ENCODE assay signal across 5 cellular contexts in genomic region chr7:115101199-115101598, GRCh38.
"Had no signal": no experiment of that assay in that cellular context is flagged by ENCODE, and none has a peak within 500 bp of the region (broad histone marks: within the 10 kb centered on the region; RNA-seq: fewer than 3 reads in every experiment).

No MANE protein-coding gene starts in this region.

- ATAC-seq: GM23338, HepG2 had no signal

- H3K4me2 ChIP-seq: GM23338 had no signal

- H3K27ac ChIP-seq: HL-60 had no signal

- H2AFZ ChIP-seq: GM23338 had no signal

- H3K4me3 ChIP-seq: GM23338 had no signal

- DNase-seq: H9, KBM-7 had no signal
